ENCODE assay signal across 2 cellular contexts in the genomic region with DNA sequence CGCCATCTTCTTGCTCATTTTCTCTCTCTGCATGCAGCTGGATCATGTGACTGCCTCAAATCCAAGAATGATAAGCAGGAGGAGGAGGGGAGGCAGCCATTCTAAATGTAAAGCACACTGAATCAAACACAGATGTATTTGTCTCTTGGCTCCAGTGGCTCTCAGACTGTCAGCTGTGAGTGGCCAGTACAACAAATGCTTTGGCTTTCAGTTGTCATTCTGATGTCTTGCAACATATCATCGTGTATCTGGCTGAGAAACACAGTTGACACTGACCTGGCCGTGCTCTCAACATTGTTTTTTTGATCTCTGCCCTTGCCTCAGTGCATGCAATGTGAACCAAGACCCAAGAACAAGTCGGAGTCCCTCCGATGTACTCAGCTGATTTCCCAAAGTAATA.
TF ChIP-seq lines count a peak whose summit lies in the region.

No MANE protein-coding gene starts in this region.

TF ChIP-seq in H1, 55 proteins besides CTCF, POLR2A, EP300 and RAD21:
- TF ChIP-seq CEBPB (IDR thresholded peaks at IDR 0.05; ENCODE audit: low read depth, low read length) (no peak), SP4 (IDR thresholded peaks at IDR 0.05; ENCODE audit: low read length) (no peak)

TF ChIP-seq in HepG2, 621 proteins besides CTCF, POLR2A, EP300 and RAD21:
- TF ChIP-seq NFKBIZ (CRISPR knock-in tag; IDR thresholded peaks at IDR 0.05) (no peak), ASH2L (IDR thresholded peaks at IDR 0.05; ENCODE audit: insufficient read length, low read depth, low read length) (no peak), CEBPB (IDR thresholded peaks at IDR 0.05; ENCODE audit: borderline replicate concordance, low read depth, low read length) (peak; percentile 28; the same call in 1 of the 2 replicates), FIP1L1 (IDR thresholded peaks at IDR 0.05; ENCODE audit: borderline replicate concordance, insufficient read depth, low read depth, low read length) (no peak), ZFP36L2 (CRISPR knock-in tag; IDR thresholded peaks at IDR 0.05) (no peak), ZSCAN22 (CRISPR knock-in tag; IDR thresholded peaks at IDR 0.05) (no peak), ZNF616 (CRISPR knock-in tag; IDR thresholded peaks at IDR 0.05; ENCODE audit: low read depth) (no peak)
